ENCODE assay signal across 8 cellular contexts in genomic region chr3:16512435-16513140, GRCh38. TPM values are rescaled to one million over a fixed set of nuclear protein-coding genes. Genes with fewer than 3 reads are reported as not detected.
DNase-seq lines count a peak whose midpoint lies in the region; ATAC-seq and TF ChIP-seq lines count a peak whose summit lies in the region.

No MANE protein-coding gene starts in this region.

- CTCF ChIA-PET in activated CD4-positive, alpha-beta T cell treated with anti-CD3 and anti-CD28 coated beads, Interleukin-2, amount 10 ng/mL, durations not matched to agents 7 days and 5 days (lab: Charles Lee) = interaction anchor here (0.5 to 2.0 kb wide), 6 partner anchors 10 to 196 kb away, joined by 3 to 6 read pairs (median 4); no protein-coding TSS in a partner anchor

- H3K36me3 Mint-ChIP-seq in activated CD4-positive, alpha-beta T cell treated with anti-CD3 and anti-CD28 coated beads, Interleukin-2, amount 10 ng/mL, durations not matched to agents 7 days and 5 days (ENCODE audit: low read depth) = peaks cover 20% of the 10 kb centered on the region

- H3K4me1 Mint-ChIP-seq in activated CD4-positive, alpha-beta T cell treated with anti-CD3 and anti-CD28 coated beads, Interleukin-2, amount 10 ng/mL, durations not matched to agents 7 days and 5 days = peaks cover 78% of the 10 kb centered on the region
- peaks cover 79% of the 10 kb centered on the region for H3K4me1 Mint-ChIP-seq in stimulated activated naive CD8-positive, alpha-beta T cell treated with anti-CD3 and anti-CD28 coated beads, Interleukin-15, amount 100 ng/mL, for 72 hours

- H3K27ac ChIP-seq in effector memory CD4-positive, alpha-beta T cell (ENCODE audit: insufficient read depth, low read length, poor library complexity, severe bottlenecking) = peak overlapping the region; percentile 90

- TF ChIP-seq CTCF in BE2C (IDR thresholded peaks at IDR 0.05; ENCODE audit: low read depth, low read length) = no peak
- no peak for TF ChIP-seq CTCF in mucosa of descending colon (IDR thresholded peaks at IDR 0.05)

- peak; percentile 8 for ATAC-seq in GM19438 (IDR thresholded peaks at IDR 0.05; ENCODE audit: low read depth, unreplicated experiment)
- ATAC-seq in mucosa of descending colon = peak; percentile 55
- ATAC-seq in stimulated activated naive CD8-positive, alpha-beta T cell treated with anti-CD3 and anti-CD28 coated beads, Interleukin-15, amount 100 ng/mL, for 72 hours = peak; percentile 65

- H3K9me3 ChIP-seq in BE2C (no peaks in the 10 kb centered on the region), mucosa of descending colon (no peaks in the 10 kb centered on the region)
- H3K9me3 ChIP-seq in effector memory CD4-positive, alpha-beta T cell (ENCODE audit: control insufficient read depth, low read length) = no peaks in the 10 kb centered on the region

- H3K36me3 ChIP-seq in BE2C (no peaks in the 10 kb centered on the region), mucosa of descending colon (ENCODE audit: low read depth) (no peaks in the 10 kb centered on the region)
- no peaks in the 10 kb centered on the region for H3K36me3 ChIP-seq in effector memory CD4-positive, alpha-beta T cell (ENCODE audit: control insufficient read depth, insufficient read depth, low read length)

- H3K27ac Mint-ChIP-seq in activated CD4-positive, alpha-beta T cell treated with anti-CD3 and anti-CD28 coated beads, Interleukin-2, amount 10 ng/mL, durations not matched to agents 7 days and 5 days = peak overlapping the region; percentile 96
- peak overlapping the region; percentile 96 to 97 for H3K27ac Mint-ChIP-seq in stimulated activated naive CD8-positive, alpha-beta T cell treated with anti-CD3 and anti-CD28 coated beads, Interleukin-15, amount 100 ng/mL, for 72 hours

- intact Hi-C loops in mucosa of descending colon (cut with DNase I, micrococcal nuclease) = no loop called here

- no peak for DNase-seq in BE2C
- DNase-seq in HT1080 (ENCODE audit: low read depth) = peak; percentile 34
- peak; percentile 63 for DNase-seq in activated CD4-positive, alpha-beta T cell treated with anti-CD3 and anti-CD28 coated beads, Interleukin-2, amount 10 ng/mL, durations not matched to agents 7 days and 5 days
- DNase-seq in effector memory CD4-positive, alpha-beta T cell = peak; percentile 19 to 32 (median 20)
- peak; percentile 37 to 74 (median 46) for DNase-seq in mucosa of descending colon
- DNase-seq in stimulated activated naive CD8-positive, alpha-beta T cell treated with anti-CD3 and anti-CD28 coated beads, Interleukin-15, amount 100 ng/mL, for 72 hours = peak; percentile 72 to 79
- DNase-seq in NCI-H524 (lab: John Stamatoyannopoulos, UW) = no peak

- POLR2A ChIA-PET in activated CD4-positive, alpha-beta T cell treated with anti-CD3 and anti-CD28 coated beads, Interleukin-2, amount 10 ng/mL, durations not matched to agents 7 days and 5 days (lab: Charles Lee) = interaction anchor here (0.8 to 1.4 kb wide), 4 partner anchors 17 to 247 kb away, joined by 3 to 4 read pairs (median 4); partner anchors contain the start of genes DPH3 and OXNAD1

- peak overlapping the region; percentile 69 for H3K4me3 ChIP-seq in BE2C (ENCODE audit: low read depth, low read length)
- H3K4me3 ChIP-seq in effector memory CD4-positive, alpha-beta T cell (ENCODE audit: insufficient read depth, low read depth, low read length, poor library complexity, severe bottlenecking) = peak overlapping the region; percentile 79
- H3K4me3 ChIP-seq in mucosa of descending colon = peak overlapping the region; percentile 42

- no peaks in the 10 kb centered on the region for H3K27me3 Mint-ChIP-seq in activated CD4-positive, alpha-beta T cell treated with anti-CD3 and anti-CD28 coated beads, Interleukin-2, amount 10 ng/mL, durations not matched to agents 7 days and 5 days
- H3K27me3 Mint-ChIP-seq in stimulated activated naive CD8-positive, alpha-beta T cell treated with anti-CD3 and anti-CD28 coated beads, Interleukin-15, amount 100 ng/mL, for 72 hours = no peaks in the 10 kb centered on the region

- no peaks in the 10 kb centered on the region for H3K9me3 Mint-ChIP-seq in activated CD4-positive, alpha-beta T cell treated with anti-CD3 and anti-CD28 coated beads, Interleukin-2, amount 10 ng/mL, durations not matched to agents 7 days and 5 days
- no peaks in the 10 kb centered on the region for H3K9me3 Mint-ChIP-seq in stimulated activated naive CD8-positive, alpha-beta T cell treated with anti-CD3 and anti-CD28 coated beads, Interleukin-15, amount 100 ng/mL, for 72 hours

- peak overlapping the region; percentile 97 for H3K4me3 Mint-ChIP-seq in activated CD4-positive, alpha-beta T cell treated with anti-CD3 and anti-CD28 coated beads, Interleukin-2, amount 10 ng/mL, durations not matched to agents 7 days and 5 days
- peak overlapping the region; percentile 83 to 91 for H3K4me3 Mint-ChIP-seq in stimulated activated naive CD8-positive, alpha-beta T cell treated with anti-CD3 and anti-CD28 coated beads, Interleukin-15, amount 100 ng/mL, for 72 hours

- H3K4me1 ChIP-seq in BE2C (peaks cover 7% of the 10 kb centered on the region), mucosa of descending colon (ENCODE audit: low read depth) (peaks cover 4% of the 10 kb centered on the region)
- H3K4me1 ChIP-seq in effector memory CD4-positive, alpha-beta T cell (ENCODE audit: control insufficient read depth, insufficient read depth, low read length, poor library complexity, severe bottlenecking) = peaks cover 38% of the 10 kb centered on the region

- no peaks in the 10 kb centered on the region for H3K27me3 ChIP-seq in BE2C
- no peaks in the 10 kb centered on the region for H3K27me3 ChIP-seq in effector memory CD4-positive, alpha-beta T cell (replicated peaks; ENCODE audit: control insufficient read depth, insufficient read depth, low read length, poor library complexity, severe bottlenecking)

RNA-seq across cellular contexts. Expression of gene RFTN1, which starts 0.9 kb away (rescaled TPM):
- 1.3 TPM for polyA plus RNA-seq in BE2C (2012; ENCODE audit: insufficient read depth, insufficient read length, low read depth)
- 38.4 and 43.8 TPM in 2 replicates for total RNA-seq in HT1080 (2014; rRNA removed; shearing (Covaris generic))
- polyA plus RNA-seq in HT1080 (2015; cell fraction: cytosol; rRNA removed) = 49.7 and 53.8 TPM in 2 replicates
- polyA plus RNA-seq in HT1080 (2015; cell fraction: nucleus; rRNA removed) = 51.3 and 55.0 TPM in 2 replicates
- total RNA-seq in activated CD4-positive, alpha-beta T cell treated with anti-CD3 and anti-CD28 coated beads, Interleukin-2, amount 10 ng/mL, durations not matched to agents 7 days and 5 days = 10 to 100 TPM; 57.3 to 57.9 TPM
- 10 to 100 TPM in 1 of 3 donors, 1 to 10 TPM in 2; 6.9 to 12.6 (median 9.7) TPM for total RNA-seq in mucosa of descending colon

Comparison
In these comparisons a context has a peak if more than half of its experiments do, and no peak if none do; other contexts are left out.
1. DNase-seq: peak in HT1080 (single experiment), activated CD4-positive, alpha-beta T cell treated with anti-CD3 and anti-CD28 coated beads, Interleukin-2, amount 10 ng/mL, durations not matched to agents 7 days and 5 days (single experiment), effector memory CD4-positive, alpha-beta T cell (3 of 3), mucosa of descending colon (3 of 3) and stimulated activated naive CD8-positive, alpha-beta T cell treated with anti-CD3 and anti-CD28 coated beads, Interleukin-15, amount 100 ng/mL, for 72 hours (2 of 2); none in BE2C (single experiment) and NCI-H524 (0 of 2).
2. ATAC-seq: peak in every context shown above with its lines; median percentile 65 in stimulated activated naive CD8-positive, alpha-beta T cell treated with anti-CD3 and anti-CD28 coated beads, Interleukin-15, amount 100 ng/mL, for 72 hours; 55 in mucosa of descending colon; 8 in GM19438.
3. Peak in every context shown above with its lines, with median percentiles within 50 percentile points of each other: H3K4me3 ChIP-seq.